In genomic region chr2:66929632-66930385, GRCh38 we compare ENCODE assay signal across 2 cellular contexts.
TF ChIP-seq lines count a peak whose summit lies in the region.

No MANE protein-coding gene starts in this region.

TF ChIP-seq in Ishikawa, 13 proteins besides CTCF, POLR2A, EP300 and RAD21 (continued from another document):
- TF ChIP-seq REST (IDR thresholded peaks at IDR 0.05; ENCODE audit: low read depth), result no peak
- peak; percentile 87 for TF ChIP-seq NFIC (IDR thresholded peaks at IDR 0.05)
- TF ChIP-seq MAX (IDR thresholded peaks at IDR 0.05), result peak; percentile 71
- peak; percentile 77 for TF ChIP-seq TEAD4 (IDR thresholded peaks at IDR 0.05)
- peak; percentile 73; the same call in 1 of the 2 replicates for TF ChIP-seq YY1 (IDR thresholded peaks at IDR 0.05; ENCODE audit: low read depth)

TF ChIP-seq in endothelial cell of umbilical vein, 7 proteins besides CTCF, POLR2A, EP300 and RAD21 (continued from another document):
- TF ChIP-seq MAX (IDR thresholded peaks at IDR 0.05; ENCODE audit: insufficient read depth, insufficient read length), result no peak
